In genomic region chr7:82631998-82632397, GRCh38 we compare ENCODE assay signal across 1 cellular context.
TF ChIP-seq lines count a peak whose summit lies in the region.

No MANE protein-coding gene starts in this region.

TF ChIP-seq in GM23338, 12 proteins besides CTCF, POLR2A, EP300 and RAD21 (continued from another document):
- TF ChIP-seq JUNB (IDR thresholded peaks at IDR 0.05; ENCODE audit: unreplicated experiment): no peak
- no peak for TF ChIP-seq ZNF114 (CRISPR knock-in tag; IDR thresholded peaks at IDR 0.05)
- TF ChIP-seq NANOG (IDR thresholded peaks at IDR 0.05; ENCODE audit: borderline replicate concordance): no peak
- no peak for TF ChIP-seq STAT1 (IDR thresholded peaks at IDR 0.05; ENCODE audit: unreplicated experiment)
- no peak for TF ChIP-seq EZH2 (IDR thresholded peaks at IDR 0.05; ENCODE audit: low read depth, unreplicated experiment)
- TF ChIP-seq, protein P1, sequence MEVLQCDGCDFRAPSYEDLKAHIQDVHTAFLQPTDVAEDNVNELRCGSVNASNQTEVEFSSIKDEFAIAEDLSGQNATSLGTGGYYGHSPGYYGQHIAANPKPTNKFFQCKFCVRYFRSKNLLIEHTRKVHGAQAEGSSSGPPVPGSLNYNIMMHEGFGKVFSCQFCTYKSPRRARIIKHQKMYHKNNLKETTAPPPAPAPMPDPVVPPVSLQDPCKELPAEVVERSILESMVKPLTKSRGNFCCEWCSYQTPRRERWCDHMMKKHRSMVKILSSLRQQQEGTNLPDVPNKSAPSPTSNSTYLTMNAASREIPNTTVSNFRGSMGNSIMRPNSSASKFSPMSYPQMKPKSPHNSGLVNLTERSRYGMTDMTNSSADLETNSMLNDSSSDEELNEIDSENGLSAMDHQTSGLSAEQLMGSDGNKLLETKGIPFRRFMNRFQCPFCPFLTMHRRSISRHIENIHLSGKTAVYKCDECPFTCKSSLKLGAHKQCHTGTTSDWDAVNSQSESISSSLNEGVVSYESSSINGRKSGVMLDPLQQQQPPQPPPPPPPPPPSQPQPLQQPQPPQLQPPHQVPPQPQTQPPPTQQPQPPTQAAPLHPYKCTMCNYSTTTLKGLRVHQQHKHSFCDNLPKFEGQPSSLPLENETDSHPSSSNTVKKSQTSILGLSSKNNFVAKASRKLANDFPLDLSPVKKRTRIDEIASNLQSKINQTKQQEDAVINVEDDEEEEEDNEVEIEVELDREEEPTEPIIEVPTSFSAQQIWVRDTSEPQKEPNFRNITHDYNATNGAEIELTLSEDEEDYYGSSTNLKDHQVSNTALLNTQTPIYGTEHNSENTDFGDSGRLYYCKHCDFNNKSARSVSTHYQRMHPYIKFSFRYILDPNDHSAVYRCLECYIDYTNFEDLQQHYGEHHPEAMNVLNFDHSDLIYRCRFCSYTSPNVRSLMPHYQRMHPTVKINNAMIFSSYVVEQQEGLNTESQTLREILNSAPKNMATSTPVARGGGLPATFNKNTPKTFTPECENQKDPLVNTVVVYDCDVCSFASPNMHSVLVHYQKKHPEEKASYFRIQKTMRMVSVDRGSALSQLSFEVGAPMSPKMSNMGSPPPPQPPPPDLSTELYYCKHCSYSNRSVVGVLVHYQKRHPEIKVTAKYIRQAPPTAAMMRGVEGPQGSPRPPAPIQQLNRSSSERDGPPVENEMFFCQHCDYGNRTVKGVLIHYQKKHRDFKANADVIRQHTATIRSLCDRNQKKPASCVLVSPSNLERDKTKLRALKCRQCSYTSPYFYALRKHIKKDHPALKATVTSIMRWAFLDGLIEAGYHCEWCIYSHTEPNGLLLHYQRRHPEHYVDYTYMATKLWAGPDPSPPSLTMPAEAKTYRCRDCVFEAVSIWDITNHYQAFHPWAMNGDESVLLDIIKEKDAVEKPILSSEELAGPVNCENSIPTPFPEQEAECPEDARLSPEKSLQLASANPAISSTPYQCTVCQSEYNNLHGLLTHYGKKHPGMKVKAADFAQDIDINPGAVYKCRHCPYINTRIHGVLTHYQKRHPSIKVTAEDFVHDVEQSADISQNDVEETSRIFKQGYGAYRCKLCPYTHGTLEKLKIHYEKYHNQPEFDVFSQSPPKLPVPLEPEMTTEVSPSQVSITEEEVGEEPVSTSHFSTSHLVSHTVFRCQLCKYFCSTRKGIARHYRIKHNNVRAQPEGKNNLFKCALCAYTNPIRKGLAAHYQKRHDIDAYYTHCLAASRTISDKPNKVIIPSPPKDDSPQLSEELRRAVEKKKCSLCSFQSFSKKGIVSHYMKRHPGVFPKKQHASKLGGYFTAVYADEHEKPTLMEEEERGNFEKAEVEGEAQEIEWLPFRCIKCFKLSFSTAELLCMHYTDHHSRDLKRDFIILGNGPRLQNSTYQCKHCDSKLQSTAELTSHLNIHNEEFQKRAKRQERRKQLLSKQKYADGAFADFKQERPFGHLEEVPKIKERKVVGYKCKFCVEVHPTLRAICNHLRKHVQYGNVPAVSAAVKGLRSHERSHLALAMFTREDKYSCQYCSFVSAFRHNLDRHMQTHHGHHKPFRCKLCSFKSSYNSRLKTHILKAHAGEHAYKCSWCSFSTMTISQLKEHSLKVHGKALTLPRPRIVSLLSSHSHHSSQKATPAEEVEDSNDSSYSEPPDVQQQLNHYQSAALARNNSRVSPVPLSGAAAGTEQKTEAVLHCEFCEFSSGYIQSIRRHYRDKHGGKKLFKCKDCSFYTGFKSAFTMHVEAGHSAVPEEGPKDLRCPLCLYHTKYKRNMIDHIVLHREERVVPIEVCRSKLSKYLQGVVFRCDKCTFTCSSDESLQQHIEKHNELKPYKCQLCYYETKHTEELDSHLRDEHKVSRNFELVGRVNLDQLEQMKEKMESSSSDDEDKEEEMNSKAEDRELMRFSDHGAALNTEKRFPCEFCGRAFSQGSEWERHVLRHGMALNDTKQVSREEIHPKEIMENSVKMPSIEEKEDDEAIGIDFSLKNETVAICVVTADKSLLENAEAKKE (CRISPR knock-in tag; IDR thresholded peaks at IDR 0.05): no peak
TF ChIP-seq in GM23338: peak in this region for 0.
